Comparison of ENCODE assay signal across 1 cellular context in genomic region chr9:89632136-89633135, GRCh38.
TF ChIP-seq lines count a peak whose summit lies in the region.

No MANE protein-coding gene starts in this region.

TF ChIP-seq in HepG2, 621 proteins besides CTCF, POLR2A, EP300 and RAD21 (continued from another document):
- no peak for TF ChIP-seq MLXIP (CRISPR knock-in tag; IDR thresholded peaks at IDR 0.05; ENCODE audit: borderline replicate concordance)
- TF ChIP-seq ISX (CRISPR knock-in tag; conservative IDR thresholded peaks at IDR 0.05) = no peak
- TF ChIP-seq NFRKB (IDR thresholded peaks at IDR 0.05) = no peak
- peak; percentile 57; the same call in 1 of the 2 replicates for TF ChIP-seq TCF7 (IDR thresholded peaks at IDR 0.05; ENCODE audit: low read depth)
- TF ChIP-seq TEAD3 (CRISPR knock-in tag; optimal IDR thresholded peaks at IDR 0.05; ENCODE audit: borderline replicate concordance) = peak; percentile 34
- peak; percentile 35; the same call in 1 of the 2 replicates for TF ChIP-seq ARID5B (CRISPR knock-in tag; IDR thresholded peaks at IDR 0.05)
- TF ChIP-seq GATA4 (IDR thresholded peaks at IDR 0.05; ENCODE audit: borderline replicate concordance, low read depth) = peak; percentile 25; the same call in 1 of the 2 replicates
- TF ChIP-seq SOX5 (CRISPR knock-in tag; IDR thresholded peaks at IDR 0.05; ENCODE audit: borderline replicate concordance) = no peak
- no peak for TF ChIP-seq HOXA3 (CRISPR knock-in tag; IDR thresholded peaks at IDR 0.05)
- no peak for TF ChIP-seq ZFP1 (CRISPR knock-in tag; IDR thresholded peaks at IDR 0.05)
- no peak for TF ChIP-seq ZNF674 (CRISPR knock-in tag; IDR thresholded peaks at IDR 0.05; ENCODE audit: low read depth)
- no peak for TF ChIP-seq ZXDC (CRISPR knock-in tag; IDR thresholded peaks at IDR 0.05)
- TF ChIP-seq BCL6 (CRISPR knock-in tag; IDR thresholded peaks at IDR 0.05) = peak; percentile 66; the same call in 1 of the 2 replicates
- no peak for TF ChIP-seq KDM1A (CRISPR knock-in tag; IDR thresholded peaks at IDR 0.05)
- no peak for TF ChIP-seq ZKSCAN1 (IDR thresholded peaks at IDR 0.05; ENCODE audit: low read length)
- no peak; the same call in 1 of the 2 replicates for TF ChIP-seq PAXIP1 (CRISPR knock-in tag; conservative IDR thresholded peaks at IDR 0.05)
- 0 out of 2 replicates have a peak, but pooled peaks have one; percentile 32 for TF ChIP-seq GATAD2A (CRISPR knock-in tag; IDR thresholded peaks at IDR 0.05)
- TF ChIP-seq FOXA3 (CRISPR knock-in tag; IDR thresholded peaks at IDR 0.05) = 0 out of 2 replicates have a peak, but pooled peaks have one; percentile 35
- 0 out of 2 replicates have a peak, but pooled peaks have one; percentile 30 for TF ChIP-seq ISL2 (CRISPR knock-in tag; IDR thresholded peaks at IDR 0.05)
- no peak for TF ChIP-seq FOXP1 (IDR thresholded peaks at IDR 0.05)
- TF ChIP-seq FOXP1 (CRISPR knock-in tag; IDR thresholded peaks at IDR 0.05) = peak; percentile 48
